ENCODE assay signal across 16 cellular contexts in genomic region chr5:74355041-74355440, GRCh38.
DNase-seq lines count a peak whose midpoint lies in the region; ATAC-seq and TF ChIP-seq lines count a peak whose summit lies in the region.
"Had no signal": no experiment of that assay in that cellular context is flagged by ENCODE, and none has a peak within 500 bp of the region (broad histone marks: within the 10 kb centered on the region; RNA-seq: fewer than 3 reads in every experiment).

No MANE protein-coding gene starts in this region.

- POLR2A ChIA-PET in naive thymus-derived CD8-positive, alpha-beta T cell (lab: Charles Lee), result no interaction called here

- H3K27me3 ChIP-seq in thyroid gland, result no peaks in the 10 kb centered on the region
- no peaks in the 10 kb centered on the region for H3K27me3 ChIP-seq in upper lobe of right lung

- H3K9me3 Mint-ChIP-seq in nephron, result peaks cover 9% of the 10 kb centered on the region
- H3K9me3 Mint-ChIP-seq in naive thymus-derived CD8-positive, alpha-beta T cell, result peaks cover 0 to 7% (median 0%) of the 10 kb centered on the region in 9 donors
- H3K9me3 Mint-ChIP-seq: CD8-positive, alpha-beta T cell; HFFc6 had no signal

- H3K4me3 Mint-ChIP-seq in nephron, result no peak overlapping the region
- H3K4me3 Mint-ChIP-seq in naive thymus-derived CD8-positive, alpha-beta T cell, result no peak overlapping the region
- H3K4me3 Mint-ChIP-seq: CD14-positive monocyte; CD8-positive, alpha-beta T cell; H9; HFFc6 had no signal

- no peak overlapping the region for H3K4me3 ChIP-seq in thyroid gland (replicated peaks in 1 of 3)
- no peak overlapping the region for H3K4me3 ChIP-seq in coronary artery
- no peak overlapping the region for H3K4me3 ChIP-seq in upper lobe of right lung

- H3K36me3 ChIP-seq in thyroid gland, result no peaks in the 10 kb centered on the region
- no peaks in the 10 kb centered on the region for H3K36me3 ChIP-seq in upper lobe of right lung

- TF ChIP-seq CTCF in nephron (IDR thresholded peaks at IDR 0.05; ENCODE audit: unreplicated experiment in 3 of 3) (no peak), thyroid gland (IDR thresholded peaks at IDR 0.05) (no peak), coronary artery (IDR thresholded peaks at IDR 0.05) (no peak), upper lobe of right lung (IDR thresholded peaks at IDR 0.05) (no peak)

- no peaks in the 10 kb centered on the region for H3K9me3 ChIP-seq in thyroid gland
- no peaks in the 10 kb centered on the region for H3K9me3 ChIP-seq in upper lobe of right lung

- DNase-seq in DMS79 treated with DMSO at 0.1 percent for 48 hours (lab: John Stamatoyannopoulos, UW) (peak; percentile 66), DMS79 (lab: John Stamatoyannopoulos, UW) (no peak), M059J (ENCODE audit: low read depth) (peak; percentile 46), thyroid gland (peak; percentile 51 to 66), coronary artery (ENCODE audit: low spot score) (no peak), upper lobe of right lung (no peak)
- DNase-seq in naive thymus-derived CD8-positive, alpha-beta T cell, result no peak
- DNase-seq: CD8-positive, alpha-beta T cell; COR-L47; DMS153; GOT3; H9; HFFc6 had no signal

- H3K27ac Mint-ChIP-seq in nephron, result peak overlapping the region in 2 of 3 experiments; percentile 24 to 35
- no peak overlapping the region for H3K27ac Mint-ChIP-seq in naive thymus-derived CD8-positive, alpha-beta T cell
- H3K27ac Mint-ChIP-seq: CD14-positive monocyte; CD8-positive, alpha-beta T cell; H9; HFFc6 had no signal

- H3K4me1 ChIP-seq in thyroid gland (peaks cover 36 to 46% of the 10 kb centered on the region in 2 donors), upper lobe of right lung (peaks cover 3% of the 10 kb centered on the region)

- 60 to 72% methylated on average over 2 of the region's 2 CpGs for WGBS in thyroid gland, 2 donors

- intact Hi-C loops in thyroid gland (cut with DNase I) (no loop called here), upper lobe of right lung (cut with DNase I) (no loop called here)

- no peaks in the 10 kb centered on the region for H3K36me3 Mint-ChIP-seq in nephron (ENCODE audit: low read depth)
- no peaks in the 10 kb centered on the region for H3K36me3 Mint-ChIP-seq in naive thymus-derived CD8-positive, alpha-beta T cell
- H3K36me3 Mint-ChIP-seq: CD14-positive monocyte; CD8-positive, alpha-beta T cell had no signal

- ATAC-seq in naive thymus-derived CD8-positive, alpha-beta T cell, result no peak
- no peak for ATAC-seq in upper lobe of right lung
- ATAC-seq: CD8-positive, alpha-beta T cell had no signal

- peaks cover 7% of the 10 kb centered on the region for H3K27me3 Mint-ChIP-seq in nephron (ENCODE audit: low read depth)
- peaks cover 0 to 9% (median 8%) of the 10 kb centered on the region in 5 donors for H3K27me3 Mint-ChIP-seq in naive thymus-derived CD8-positive, alpha-beta T cell

- peaks cover 39% of the 10 kb centered on the region for H3K4me1 Mint-ChIP-seq in nephron
- H3K4me1 Mint-ChIP-seq in naive thymus-derived CD8-positive, alpha-beta T cell, result no peaks in the 10 kb centered on the region
- H3K4me1 Mint-ChIP-seq: CD14-positive monocyte had no signal

- no peak for TF ChIP-seq POLR2A in thyroid gland (IDR thresholded peaks at IDR 0.05)

- H3K27ac ChIP-seq in thyroid gland (peak overlapping the region; percentile 68 to 82 (median 79)), coronary artery (no peak overlapping the region), upper lobe of right lung (no peak overlapping the region)
- H3K27ac ChIP-seq: 22Rv1 had no signal

Comparison
In these comparisons a context has a peak if more than half of its experiments do, and no peak if none do; other contexts are left out.
1. DNase-seq: peak in DMS79 treated with DMSO at 0.1 percent for 48 hours (single experiment), M059J (single experiment) and thyroid gland (2 of 2); none in DMS79 (single experiment), coronary artery (single experiment), naive thymus-derived CD8-positive, alpha-beta T cell (0 of 10) and upper lobe of right lung (single experiment).
2. H3K27ac Mint-ChIP-seq: peak in nephron (2 of 3); none in naive thymus-derived CD8-positive, alpha-beta T cell (0 of 10).
3. H3K27ac ChIP-seq: peak in thyroid gland (3 of 3); none in coronary artery (0 of 2) and upper lobe of right lung (single experiment).